Comparison of ENCODE assay signal across 8 cellular contexts in genomic region chr10:96765406-96766240, GRCh38. TPM values are rescaled to one million over a fixed set of nuclear protein-coding genes. Genes with fewer than 3 reads are reported as not detected.
DNase-seq lines count a peak whose midpoint lies in the region; ATAC-seq lines count a peak whose summit lies in the region.

No MANE protein-coding gene starts in this region.

- no peak overlapping the region for H3K4me3 ChIP-seq in aorta (ENCODE audit: low read length in 2 of 2)

- H3K27ac ChIP-seq in aorta (ENCODE audit: low read depth in 1 of 2, low read length in 2 of 2), result no peak overlapping the region

- no peaks in the 10 kb centered on the region for H3K9me3 ChIP-seq in aorta (ENCODE audit: control insufficient read depth, low read length)

- H3K27me3 ChIP-seq in aorta (ENCODE audit: control insufficient read depth in 1 of 2, insufficient read depth in 2 of 2, low read length in 1 of 2), result no peaks in the 10 kb centered on the region

- H3K4me1 ChIP-seq in aorta (ENCODE audit: control insufficient read depth in 1 of 2, insufficient read depth in 2 of 2, low read length in 2 of 2), result no peaks in the 10 kb centered on the region

- in situ Hi-C loops in SK-MEL-5 (cut with HindIII; ENCODE audit: low pct_unique_long_range_greater_than_20kb, low sequenced_read_pairs), result no loop called here

- DNase-seq in DMS153 (lab: John Stamatoyannopoulos, UW), result peak; percentile 3
- peak; percentile 61 for DNase-seq in SK-MEL-5 (ENCODE audit: low read depth, low spot score)
- DNase-seq in activated naive CD4-positive, alpha-beta T cell (lab: John Stamatoyannopoulos, UW), result peak; percentile 11 to 64 (median 57)
- DNase-seq in Right ventricle myocardium inferior (ENCODE audit: missing footprints), result peak; percentile 83
- peak; percentile 5 for DNase-seq in pulmonary artery endothelial cell (ENCODE audit: low read depth, low spot score)
- peak; percentile 80 to 86 for DNase-seq in aorta

- intact Hi-C loops in Right ventricle myocardium inferior (cut with DNase I), result loop anchor here (2.0 kb wide), 1 partner anchor 259 kb away; no protein-coding TSS in a partner anchor
- intact Hi-C loops in aorta (cut with DNase I), result no loop called here

- ATAC-seq in HG03066 (IDR thresholded peaks at IDR 0.05; ENCODE audit: low read depth, unreplicated experiment), result peak; percentile 56
- ATAC-seq in Right ventricle myocardium inferior, result peak; percentile 62
- ATAC-seq in aorta (ENCODE audit: low FRiP score), result no peak
- ATAC-seq in HG03460 (IDR thresholded peaks at IDR 0.05; ENCODE audit: unreplicated experiment), result no peak

- no peaks in the 10 kb centered on the region for H3K36me3 ChIP-seq in aorta (ENCODE audit: control insufficient read depth in 1 of 2, insufficient read depth in 2 of 2, low read length in 1 of 2)

- 58 to 64% methylated on average over 9 of the region's 9 CpGs for WGBS in aorta, 2 donors

RNA-seq across cellular contexts. Expression of gene PIK3AP1, which starts 45.3 kb away (rescaled TPM):
- 0.13 and 0.32 TPM in 2 replicates for total RNA-seq in SK-MEL-5 (2014; rRNA removed; shearing (Covaris generic))
- 0.21 and 1.6 TPM in 2 replicates for polyA plus RNA-seq in SK-MEL-5 (2015; cell fraction: cytosol; rRNA removed)
- polyA plus RNA-seq in SK-MEL-5 (2015; cell fraction: nucleus; rRNA removed), result not detected in 2 replicates
- 7.6 TPM for total RNA-seq in Right ventricle myocardium inferior
- total RNA-seq in pulmonary artery endothelial cell, result 0.13 and 0.21 TPM in 2 replicates
- 10 to 100 TPM; 10.1 to 23.4 TPM for total RNA-seq in aorta
- polyA plus RNA-seq in aorta, result 10 to 100 TPM in 1 of 2 donors, 1 to 10 TPM in 1; 1.9 to 13.8 TPM

Comparison
In these comparisons a context has a peak if more than half of its experiments do, and no peak if none do; other contexts are left out.
1. DNase-seq: peak in every context shown above with its lines; median percentile 83 in Right ventricle myocardium inferior; 83 in aorta; 61 in SK-MEL-5; 57 in activated naive CD4-positive, alpha-beta T cell; 5 in pulmonary artery endothelial cell; 3 in DMS153.
2. ATAC-seq: peak in HG03066 (single experiment) and Right ventricle myocardium inferior (single experiment); none in aorta (single experiment) and HG03460 (single experiment).